In genomic region chr1:156060937-156061636, GRCh38 we compare ENCODE assay signal across 12 cellular contexts. TPM values are rescaled to one million over a fixed set of nuclear protein-coding genes. Genes with fewer than 3 reads are reported as not detected.
DNase-seq lines count a peak whose midpoint lies in the region; ATAC-seq and TF ChIP-seq lines count a peak whose summit lies in the region.
"Had no signal": no experiment of that assay in that cellular context is flagged by ENCODE, and none has a peak within 500 bp of the region (broad histone marks: within the 10 kb centered on the region; RNA-seq: fewer than 3 reads in every experiment).

Gene RAB25 (plus strand): TSS chr1:156061160. CDS start chr1:156061401, 241 bp downstream.

- H3K27me3 Mint-ChIP-seq in Caco-2 (ENCODE audit: insufficient read depth, unreplicated experiment): no peaks in the 10 kb centered on the region
- no peaks in the 10 kb centered on the region for H3K27me3 Mint-ChIP-seq in activated CD4-positive, alpha-beta T cell treated with anti-CD3 and anti-CD28 coated beads for 36 hours
- H3K27me3 Mint-ChIP-seq: CD8-positive, alpha-beta memory T cell had no signal

- BruUV-seq in Caco-2 (replicated peaks; lab: Mats Ljungman, UMichigan): TSS peak; percentile 73

- H3K27ac Mint-ChIP-seq in Caco-2 (ENCODE audit: unreplicated experiment): peak within 1 kb of the TSS; percentile 98
- H3K27ac Mint-ChIP-seq in activated CD4-positive, alpha-beta T cell treated with anti-CD3 and anti-CD28 coated beads for 36 hours: no peak within 1 kb of the TSS
- H3K27ac Mint-ChIP-seq: activated T-helper 1 cell treated with anti-CD3 and anti-CD28 coated beads, Interleukin-12 subunit alpha, Interleukin-12 subunit beta, Interleukin-2, Interleukin-4 antibody, amounts not matched to agents 30 ng/mL and 10 ng/mL and 1 ng/mL, durations not matched to agents 14 hours and 24 hours and 36 hours had no signal

- peak within 1 kb of the TSS; percentile 47 for H3K4me3 ChIP-seq in Caco-2 (ENCODE audit: low read depth, low read length)
- H3K4me3 ChIP-seq in colonic mucosa: peak within 1 kb of the TSS; percentile 48

- H3K27ac ChIP-seq in colonic mucosa: peak within 1 kb of the TSS; percentile 84

- H3K27me3 ChIP-seq in Caco-2 (replicated peaks; ENCODE audit: control insufficient read depth, insufficient read depth, low read length): no peaks in the 10 kb centered on the region
- no peaks in the 10 kb centered on the region for H3K27me3 ChIP-seq in colonic mucosa

- POLR2A ChIA-PET in Caco-2 (lab: Charles Lee): interaction anchor here (0.6 to 1.6 kb wide), 4 partner anchors 10 to 69 kb away, joined by 3 to 5 read pairs (median 5); partner anchors contain the start of gene MEX3A
- POLR2A ChIA-PET in activated CD4-positive, alpha-beta T cell treated with anti-CD3 and anti-CD28 coated beads for 36 hours (lab: Charles Lee): interaction anchor here (0.5 kb wide), 1 partner anchor 90 kb away, joined by 3 read pairs; no protein-coding TSS in a partner anchor

- H3K9me3 ChIP-seq in Caco-2 (no peaks in the 10 kb centered on the region), colonic mucosa (no peaks in the 10 kb centered on the region)

- peak within 1 kb of the TSS; percentile 38 to 82 for H3K9ac ChIP-seq in colonic mucosa (ENCODE audit: low read depth in 2 of 2, low read length in 2 of 2)

- H3K36me3 ChIP-seq in Caco-2 (ENCODE audit: control insufficient read depth, insufficient read depth, low read length) (peaks cover 2% of the 10 kb centered on the region; the same call in 1 of the 2 replicates), colonic mucosa (no peaks in the 10 kb centered on the region)

- no peak for ATAC-seq in activated CD4-positive, alpha-beta T cell treated with anti-CD3 and anti-CD28 coated beads for 36 hours

- H3K36me3 Mint-ChIP-seq in Caco-2 (ENCODE audit: insufficient read depth, unreplicated experiment): peaks cover 37% of the 10 kb centered on the region
- peaks cover 11% of the 10 kb centered on the region for H3K36me3 Mint-ChIP-seq in activated CD4-positive, alpha-beta T cell treated with anti-CD3 and anti-CD28 coated beads for 36 hours (ENCODE audit: low read depth)

- TF ChIP-seq CTCF in Caco-2 (IDR thresholded peaks at IDR 0.05; ENCODE audit: insufficient read depth in 1 of 2, low read depth in 1 of 2, low read length in 1 of 2, severe bottlenecking in 1 of 2, unreplicated experiment in 1 of 2) (no peak), colonic mucosa (IDR thresholded peaks at IDR 0.05) (no peak)

- CTCF ChIA-PET in Caco-2 (lab: Charles Lee): interaction anchor here (1.4 to 2.1 kb wide), 2 partner anchors 69 to 123 kb away, joined by 4 to 7 read pairs; no protein-coding TSS in a partner anchor
- CTCF ChIA-PET in activated CD4-positive, alpha-beta T cell treated with anti-CD3 and anti-CD28 coated beads for 36 hours (lab: Charles Lee): no interaction called here

- H3K4me1 ChIP-seq in Caco-2: no peaks in the 10 kb centered on the region; the same call in 1 of the 2 replicates
- no peaks in the 10 kb centered on the region for H3K4me1 ChIP-seq in colonic mucosa

- intact Hi-C loops in Caco-2 (cut with micrococcal nuclease; ENCODE audit: unreplicated experiment): no loop called here
- intact Hi-C loops in colonic mucosa (cut with DNase I): no loop called here
- intact Hi-C loops in activated CD4-positive, alpha-beta T cell treated with anti-CD3 and anti-CD28 coated beads for 36 hours (cut with DNase I, micrococcal nuclease): no loop called here

- H3K4me1 Mint-ChIP-seq in Caco-2 (ENCODE audit: low read depth, unreplicated experiment): peaks cover 8% of the 10 kb centered on the region
- H3K4me1 Mint-ChIP-seq in activated CD4-positive, alpha-beta T cell treated with anti-CD3 and anti-CD28 coated beads for 36 hours: peaks cover 15% of the 10 kb centered on the region

- peak; percentile 91 to 93 for DNase-seq in Caco-2
- DNase-seq in NCI-H2081 (lab: John Stamatoyannopoulos, UW): peak; percentile 91 to 96
- DNase-seq in colonic mucosa: peak; percentile 92
- DNase-seq in mucosa of gallbladder (ENCODE audit: low spot score): peak; percentile 78
- no peak for DNase-seq in SHP77 (lab: John Stamatoyannopoulos, UW)
- DNase-seq in SW480 (ENCODE audit: low spot score): no peak
- no peak for DNase-seq in activated CD4-positive, alpha-beta T cell treated with anti-CD3 and anti-CD28 coated beads, Interleukin-2, amount 50 U/mL, for 4 hours
- DNase-seq in activated CD4-positive, alpha-beta T cell treated with anti-CD3 and anti-CD28 coated beads for 36 hours: no peak
- DNase-seq: CD8-positive, alpha-beta memory T cell; stimulated activated CD4-positive, alpha-beta T cell treated with anti-CD3 and anti-CD28 coated beads, Interleukin-4, amount 100 ng/mL, for 4 hours had no signal

- H3K4me3 Mint-ChIP-seq in Caco-2 (ENCODE audit: unreplicated experiment): peak within 1 kb of the TSS; percentile 94
- H3K4me3 Mint-ChIP-seq in activated CD4-positive, alpha-beta T cell treated with anti-CD3 and anti-CD28 coated beads for 36 hours: no peak within 1 kb of the TSS
- H3K4me3 Mint-ChIP-seq: activated T-helper 1 cell treated with anti-CD3 and anti-CD28 coated beads, Interleukin-12 subunit alpha, Interleukin-12 subunit beta, Interleukin-2, Interleukin-4 antibody, amounts not matched to agents 30 ng/mL and 10 ng/mL and 1 ng/mL, durations not matched to agents 14 hours and 24 hours and 36 hours; CD8-positive, alpha-beta memory T cell had no signal

- H3K9me3 Mint-ChIP-seq in Caco-2 (ENCODE audit: unreplicated experiment): no peaks in the 10 kb centered on the region
- no peaks in the 10 kb centered on the region for H3K9me3 Mint-ChIP-seq in activated CD4-positive, alpha-beta T cell treated with anti-CD3 and anti-CD28 coated beads for 36 hours (ENCODE audit: low read depth)
- H3K9me3 Mint-ChIP-seq: activated T-helper 1 cell treated with anti-CD3 and anti-CD28 coated beads, Interleukin-12 subunit alpha, Interleukin-12 subunit beta, Interleukin-2, Interleukin-4 antibody, amounts not matched to agents 30 ng/mL and 10 ng/mL and 1 ng/mL, durations not matched to agents 14 hours and 24 hours and 36 hours; CD8-positive, alpha-beta memory T cell had no signal

RNA-seq across cellular contexts. Expression of gene RAB25, which starts in this region (rescaled TPM):
- total RNA-seq in Caco-2 (2022) (138 and 141 TPM in 2 replicates), colonic mucosa (100 to 1,000 TPM; 213 TPM), mucosa of gallbladder (103 TPM)
- total RNA-seq in activated CD4-positive, alpha-beta T cell treated with anti-CD3 and anti-CD28 coated beads for 36 hours: under 1 TPM; 0.46 to 0.77 TPM
- total RNA-seq: CD8-positive, alpha-beta memory T cell; mesenteric fat pad had no signal

Comparison
In these comparisons a context has a peak if more than half of its experiments do, and no peak if none do; other contexts are left out.
1. RNA of gene RAB25 (total RNA-seq): 213 TPM in colonic mucosa, 138 to 141 TPM in Caco-2 and 103 TPM in mucosa of gallbladder (single experiment); 0.46 to 0.77 TPM in activated CD4-positive, alpha-beta T cell treated with anti-CD3 and anti-CD28 coated beads for 36 hours; every median in the first group is over 10 times any median in the second.
2. DNase-seq: peak in Caco-2 (2 of 2), NCI-H2081 (2 of 2), colonic mucosa (single experiment) and mucosa of gallbladder (single experiment); none in SHP77 (0 of 2), SW480 (single experiment), activated CD4-positive, alpha-beta T cell treated with anti-CD3 and anti-CD28 coated beads, Interleukin-2, amount 50 U/mL, for 4 hours (0 of 2) and activated CD4-positive, alpha-beta T cell treated with anti-CD3 and anti-CD28 coated beads for 36 hours (single experiment).